In genomic region chr19:47186337-47187022, GRCh38 we compare ENCODE assay signal across 7 cellular contexts. TPM values are rescaled to one million over a fixed set of nuclear protein-coding genes. Genes with fewer than 3 reads are reported as not detected.
DNase-seq lines count a peak whose midpoint lies in the region; ATAC-seq and TF ChIP-seq lines count a peak whose summit lies in the region.

No MANE protein-coding gene starts in this region.

- ATAC-seq in GM21360 (IDR thresholded peaks at IDR 0.05; ENCODE audit: unreplicated experiment), result peak; percentile 68
- peak; percentile 63 for ATAC-seq in HG03571 (IDR thresholded peaks at IDR 0.05; ENCODE audit: unreplicated experiment)
- no peak for ATAC-seq in gastrocnemius medialis

- H3K36me3 ChIP-seq in vagina, result peaks cover 0 to 7% of the 10 kb centered on the region in 2 donors
- H3K36me3 ChIP-seq in gastrocnemius medialis, result no peaks in the 10 kb centered on the region

- no peaks in the 10 kb centered on the region for H3K9me3 ChIP-seq in vagina
- H3K9me3 ChIP-seq in gastrocnemius medialis, result no peaks in the 10 kb centered on the region

- H3K4me1 ChIP-seq in vagina (peaks cover 33% of the 10 kb centered on the region), gastrocnemius medialis (peaks cover 9 to 11% of the 10 kb centered on the region in 2 donors)

- in situ Hi-C loops in gastrocnemius medialis (cut with MboI; ENCODE audit: low sequenced_read_pairs in 4 of 4), result no loop called here

- H3K4me3 ChIP-seq in vagina (no peak overlapping the region), gastrocnemius medialis (no peak overlapping the region)

- DNase-seq in activated gamma-delta T cell (lab: John Stamatoyannopoulos, UW) (peak; percentile 36), DMS153 treated with DMSO at 0.1 percent for 48 hours (lab: John Stamatoyannopoulos, UW; ENCODE audit: unreplicated experiment) (no peak), vagina (ENCODE audit: extremely low spot score in 2 of 2) (no peak), gastrocnemius medialis (no peak)
- peak; percentile 92 for DNase-seq in stimulated activated CD4-positive, alpha-beta T cell treated with anti-CD3 and anti-CD28 coated beads, Interleukin-1b, Interleukin-23, amount 100 ng/mL, for 48 hours

- no peak overlapping the region for H3K27ac ChIP-seq in vagina
- H3K27ac ChIP-seq in gastrocnemius medialis, result no peak overlapping the region

- no peaks in the 10 kb centered on the region for H3K27me3 ChIP-seq in vagina
- H3K27me3 ChIP-seq in gastrocnemius medialis, result no peaks in the 10 kb centered on the region

- intact Hi-C loops in vagina (cut with DNase I) (no loop called here), gastrocnemius medialis (cut with DNase I; ENCODE audit: low total_unique reads) (no loop called here)

- TF ChIP-seq POLR2A in vagina (IDR thresholded peaks at IDR 0.05) (no peak), gastrocnemius medialis (IDR thresholded peaks at IDR 0.05) (no peak)

- TF ChIP-seq CTCF in vagina (IDR thresholded peaks at IDR 0.05) (no peak), gastrocnemius medialis (IDR thresholded peaks at IDR 0.05 in 4 of 5, conservative IDR thresholded peaks at IDR 0.05 in 1 of 5) (no peak)

RNA-seq across cellular contexts. Expression of gene BBC3, which starts 44.5 kb away (rescaled TPM):
- total RNA-seq in vagina (4.7 TPM), gastrocnemius medialis (1 to 10 TPM; 3.4 to 7.6 (median 4.2) TPM)

RNA-seq across cellular contexts. Expression of gene SAE1, which starts 55.8 kb away (rescaled TPM):
- total RNA-seq in vagina (32.7 TPM), gastrocnemius medialis (10 to 100 TPM; 29.7 to 74.6 (median 46.4) TPM)

Comparison
In these comparisons a context has a peak if more than half of its experiments do, and no peak if none do; other contexts are left out.
1. ATAC-seq: peak in GM21360 (single experiment) and HG03571 (single experiment); none in gastrocnemius medialis (0 of 2).
2. DNase-seq: peak in activated gamma-delta T cell (single experiment) and stimulated activated CD4-positive, alpha-beta T cell treated with anti-CD3 and anti-CD28 coated beads, Interleukin-1b, Interleukin-23, amount 100 ng/mL, for 48 hours (single experiment); none in DMS153 treated with DMSO at 0.1 percent for 48 hours (single experiment), vagina (0 of 2) and gastrocnemius medialis (0 of 2).